ENCODE assay signal across 33 cellular contexts in genomic region chr15:75100679-75101078, GRCh38.
"Had no signal": no experiment of that assay in that cellular context is flagged by ENCODE, and none has a peak within 500 bp of the region (broad histone marks: within the 10 kb centered on the region; RNA-seq: fewer than 3 reads in every experiment).

No MANE protein-coding gene starts in this region.

- H3K27ac ChIP-seq: adrenal gland, ascending aorta, body of pancreas, brain microvascular endothelial cell, breast epithelium, cardiac muscle cell, colonic mucosa had no signal

- H3K27me3 ChIP-seq: adrenal gland, ascending aorta, body of pancreas, brain microvascular endothelial cell, breast epithelium, cardiac muscle cell, colonic mucosa had no signal

- ATAC-seq: activated naive CD4-positive, alpha-beta T cell treated with anti-CD3 and anti-CD28 coated beads, Interleukin-2, amount 50 U/mL, for 72 hours; activated naive CD8-positive, alpha-beta T cell treated with anti-CD3 and anti-CD28 coated beads, Interleukin-2, amount 50 U/mL, for 24 hours; activated T-cell treated with anti-CD3 and anti-CD28 coated beads, Interleukin-2, amount 50 U/mL, for 72 hours; activated T-helper 17 cell treated with anti-CD3 and anti-CD28 coated beads, Interleukin-2, amount 50 U/mL, for 72 hours; body of pancreas had no signal

- FAIRE-seq: astrocyte, bronchial epithelial cell, colon had no signal

- DNase-seq: activated effector memory CD4-positive, alpha-beta T cell treated with anti-CD3 and anti-CD28 coated beads, Interleukin-2, amount 50 U/mL, for 16 hours; activated effector memory CD4-positive, alpha-beta T cell treated with Interleukin-2 at 50 U/mL for 16 hours; activated gamma-delta T cell; activated gamma-delta T cell treated with Interleukin-2 at 50 U/mL for 16 hours; activated naive CD4-positive, alpha-beta T cell; activated naive CD4-positive, alpha-beta T cell treated with anti-CD3 and anti-CD28 coated beads for 36 hours; activated naive CD4-positive, alpha-beta T cell treated with anti-CD3 and anti-CD28 coated beads, Interleukin-2, amount 10 ng/mL, durations not matched to agents 7 days and 5 days; activated naive CD4-positive, alpha-beta T cell treated with anti-CD3 and anti-CD28 coated beads, Interleukin-2, amount 50 U/mL, for 16 hours; activated naive CD4-positive, alpha-beta T cell treated with Interleukin-2 at 50 U/mL for 16 hours; activated naive CD8-positive, alpha-beta T cell treated with anti-CD3 and anti-CD28 coated beads for 36 hours; activated naive CD8-positive, alpha-beta T cell treated with anti-CD3 and anti-CD28 coated beads, Interleukin-2, amount 10 ng/mL, durations not matched to agents 7 days and 5 days; activated naive CD8-positive, alpha-beta T cell treated with anti-CD3 and anti-CD28 coated beads, Interleukin-2, amount 50 U/mL, for 24 hours; activated T-cell treated with anti-CD3 and anti-CD28 coated beads, Interleukin-2, amount 50 U/mL, for 48 hours; activated T-cell treated with anti-CD3 and anti-CD28 coated beads, Interleukin-2, amount 50 U/mL, for 72 hours; amniotic stem cell; amygdala; anterior cingulate cortex; aorta; body of pancreas; brain microvascular endothelial cell; caudate nucleus; central memory CD4-positive, alpha-beta T cell; cerebellar nuclear complex; colonic mucosa had no signal

- H3K9me3 ChIP-seq: adrenal gland, ascending aorta, body of pancreas, breast epithelium, colonic mucosa had no signal

- H3K4me1 ChIP-seq: body of pancreas, breast epithelium, colonic mucosa had no signal

- H3K4me3 ChIP-seq: adrenal gland, ascending aorta, body of pancreas, breast epithelium, cardiac muscle cell, colonic mucosa had no signal

- H3K36me3 ChIP-seq: adrenal gland, ascending aorta, brain microvascular endothelial cell, breast epithelium, cardiac muscle cell, colonic mucosa had no signal
